Comparison of ENCODE assay signal across 10 cellular contexts in the genomic region with DNA sequence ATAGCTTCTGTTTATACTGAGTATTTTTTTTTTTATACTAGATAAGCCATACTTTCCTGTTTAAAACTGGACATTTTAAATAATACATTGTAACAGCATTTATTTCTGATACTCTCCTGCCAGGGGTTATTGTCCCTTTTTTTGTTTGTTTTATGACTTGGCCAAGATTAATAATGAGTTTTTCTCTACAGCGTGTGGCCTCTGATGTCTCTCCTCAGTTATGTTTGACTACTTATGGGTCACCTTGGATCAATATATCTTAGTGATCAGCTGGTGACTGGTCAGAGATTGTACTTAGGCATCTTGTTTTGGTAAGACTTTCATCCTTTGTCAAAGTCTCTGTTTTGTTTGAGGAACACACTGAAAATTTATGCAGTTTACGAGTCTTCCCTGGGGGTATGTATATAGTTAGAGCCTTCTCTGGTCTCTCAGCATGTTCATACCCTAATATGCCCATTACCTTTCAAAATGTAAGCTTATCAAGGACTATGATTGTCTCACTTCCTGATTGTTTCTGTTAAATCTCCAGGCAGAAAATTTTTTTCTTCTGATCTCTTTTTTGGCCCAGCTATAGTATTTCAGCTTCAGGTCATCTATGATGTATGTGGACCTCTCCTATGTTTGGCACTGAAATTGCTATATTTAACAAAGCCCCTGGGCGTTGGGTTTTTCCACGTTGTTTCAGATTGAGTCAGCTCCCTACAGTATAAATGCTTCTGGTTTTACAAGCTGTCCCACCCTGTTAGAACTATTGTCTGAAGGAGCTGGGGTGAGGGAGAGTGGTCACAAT.
DNase-seq lines count a peak whose midpoint lies in the region; ATAC-seq and TF ChIP-seq lines count a peak whose summit lies in the region.
"Had no signal": no experiment of that assay in that cellular context is flagged by ENCODE, and none has a peak within 500 bp of the region (broad histone marks: within the 10 kb centered on the region; RNA-seq: fewer than 3 reads in every experiment).

No MANE protein-coding gene starts in this region.

- H3K9me3 Mint-ChIP-seq in activated naive CD4-positive, alpha-beta T cell treated with anti-CD3 and anti-CD28 coated beads, Interleukin-2, amount 50 U/mL, for 72 hours = peaks cover 14 to 30% of the 10 kb centered on the region in 2 donors
- H3K9me3 Mint-ChIP-seq in activated naive CD4-positive, alpha-beta T cell treated with anti-CD3 and anti-CD28 coated beads for 36 hours = peaks cover 18% of the 10 kb centered on the region
- H3K9me3 Mint-ChIP-seq in activated T-helper 17 cell treated with anti-CD3 and anti-CD28 coated beads, Interleukin-2, amount 50 U/mL, for 72 hours = peaks cover 11% of the 10 kb centered on the region
- H3K9me3 Mint-ChIP-seq in endodermal cell (no peaks in the 10 kb centered on the region), GM23338 (peaks cover 2% of the 10 kb centered on the region; the same call in 2 of the 3 replicates)

- CTCF ChIA-PET in activated naive CD4-positive, alpha-beta T cell treated with anti-CD3 and anti-CD28 coated beads for 36 hours (lab: Charles Lee) = interaction anchor here (0.8 to 1.1 kb wide), 3 partner anchors 16 to 271 kb away, joined by 3 to 5 read pairs (median 3); no protein-coding TSS in a partner anchor

- H3K4me3 ChIP-seq in endodermal cell (ENCODE audit: low read length) (no peak overlapping the region), GM23338 (no peak overlapping the region)

- no peak overlapping the region for H3K4me2 ChIP-seq in GM23338

- WGBS in endodermal cell (ENCODE audit: insufficient coverage in 1 of 2, insufficient read length in 1 of 2), 2 experiments = 82 to 100% methylated on average over 3 of the region's 4 CpGs

- H2AFZ ChIP-seq in GM23338 = no peak overlapping the region

- H3K27ac ChIP-seq in endodermal cell (ENCODE audit: low read depth, low read length) = no peak overlapping the region
- no peak overlapping the region for H3K27ac ChIP-seq in GM23338 (ENCODE audit: low read depth)

- H3K36me3 ChIP-seq in endodermal cell (ENCODE audit: control insufficient read depth, insufficient read depth, low read length) (peaks cover 9% of the 10 kb centered on the region), GM23338 (ENCODE audit: insufficient read depth) (no peaks in the 10 kb centered on the region)

- peak overlapping the region; percentile 8 to 50 for H3K27ac Mint-ChIP-seq in activated naive CD4-positive, alpha-beta T cell treated with anti-CD3 and anti-CD28 coated beads, Interleukin-2, amount 50 U/mL, for 72 hours
- no peak overlapping the region for H3K27ac Mint-ChIP-seq in activated naive CD4-positive, alpha-beta T cell treated with anti-CD3 and anti-CD28 coated beads for 36 hours
- H3K27ac Mint-ChIP-seq in activated T-helper 17 cell treated with anti-CD3 and anti-CD28 coated beads, Interleukin-2, amount 50 U/mL, for 72 hours = peak overlapping the region; percentile 12
- H3K27ac Mint-ChIP-seq in endodermal cell (no peak overlapping the region), GM23338 (no peak overlapping the region)
- H3K27ac Mint-ChIP-seq: IgD-negative memory B cell had no signal

- H3K4me1 ChIP-seq in endodermal cell (ENCODE audit: control insufficient read depth, insufficient read depth, low read length) = no peaks in the 10 kb centered on the region
- H3K4me1 ChIP-seq in GM23338 (ENCODE audit: insufficient read depth) = peaks cover 21% of the 10 kb centered on the region

- H3K27me3 ChIP-seq in endodermal cell (ENCODE audit: control insufficient read depth, insufficient read depth, low read length, poor library complexity, severe bottlenecking) (no peaks in the 10 kb centered on the region), GM23338 (ENCODE audit: insufficient read depth) (no peaks in the 10 kb centered on the region)

- no peak for TF ChIP-seq CTCF in endodermal cell (conservative IDR thresholded peaks at IDR 0.05)
- TF ChIP-seq CTCF in GM23338 (conservative IDR thresholded peaks at IDR 0.05; ENCODE audit: low read depth in 2 of 2) = no peak

- intact Hi-C loops in activated naive CD4-positive, alpha-beta T cell treated with anti-CD3 and anti-CD28 coated beads for 36 hours (cut with micrococcal nuclease) = no loop called here

- no peaks in the 10 kb centered on the region for H4K20me1 ChIP-seq in GM23338 (replicated peaks; ENCODE audit: insufficient read depth)

- no peaks in the 10 kb centered on the region for H3K27me3 Mint-ChIP-seq in activated naive CD4-positive, alpha-beta T cell treated with anti-CD3 and anti-CD28 coated beads for 36 hours (ENCODE audit: low read depth)
- no peaks in the 10 kb centered on the region for H3K27me3 Mint-ChIP-seq in activated T-helper 17 cell treated with anti-CD3 and anti-CD28 coated beads, Interleukin-2, amount 50 U/mL, for 72 hours
- no peaks in the 10 kb centered on the region for H3K27me3 Mint-ChIP-seq in endodermal cell (ENCODE audit: insufficient read depth)
- peaks cover 4% of the 10 kb centered on the region for H3K27me3 Mint-ChIP-seq in GM23338 (ENCODE audit: insufficient read depth, low read depth, poor library complexity)
- H3K27me3 Mint-ChIP-seq: IgD-negative memory B cell had no signal

- no peak overlapping the region for H3K4me3 Mint-ChIP-seq in activated naive CD4-positive, alpha-beta T cell treated with anti-CD3 and anti-CD28 coated beads for 36 hours
- H3K4me3 Mint-ChIP-seq in activated T-helper 17 cell treated with anti-CD3 and anti-CD28 coated beads, Interleukin-2, amount 50 U/mL, for 72 hours = no peak overlapping the region
- H3K4me3 Mint-ChIP-seq in endodermal cell (no peak overlapping the region), GM23338 (no peak overlapping the region)
- H3K4me3 Mint-ChIP-seq: IgD-negative memory B cell had no signal

- ATAC-seq in activated naive CD4-positive, alpha-beta T cell treated with anti-CD3 and anti-CD28 coated beads, Interleukin-2, amount 50 U/mL, for 72 hours = peak; percentile 22 to 39
- ATAC-seq in HG03103 (IDR thresholded peaks at IDR 0.05; ENCODE audit: low read depth, unreplicated experiment) = peak; percentile 84
- peak; percentile 60 for ATAC-seq in activated T-helper 17 cell treated with anti-CD3 and anti-CD28 coated beads, Interleukin-2, amount 50 U/mL, for 72 hours (replicated peaks)
- no peak for ATAC-seq in GM23338

- H3K9me2 ChIP-seq in GM23338 (ENCODE audit: insufficient read depth) = no peaks in the 10 kb centered on the region

- H3K36me3 Mint-ChIP-seq in activated naive CD4-positive, alpha-beta T cell treated with anti-CD3 and anti-CD28 coated beads, Interleukin-2, amount 50 U/mL, for 72 hours = peaks cover 48 to 59% of the 10 kb centered on the region in 2 donors
- peaks cover 69% of the 10 kb centered on the region for H3K36me3 Mint-ChIP-seq in activated naive CD4-positive, alpha-beta T cell treated with anti-CD3 and anti-CD28 coated beads for 36 hours (ENCODE audit: low read depth)
- H3K36me3 Mint-ChIP-seq in activated T-helper 17 cell treated with anti-CD3 and anti-CD28 coated beads, Interleukin-2, amount 50 U/mL, for 72 hours (ENCODE audit: low read depth) = peaks cover 82% of the 10 kb centered on the region
- H3K36me3 Mint-ChIP-seq in endodermal cell (ENCODE audit: low read depth) = peaks cover 42% of the 10 kb centered on the region
- peaks cover 43% of the 10 kb centered on the region for H3K36me3 Mint-ChIP-seq in GM23338 (ENCODE audit: low read depth)

- H3K4me1 Mint-ChIP-seq in activated naive CD4-positive, alpha-beta T cell treated with anti-CD3 and anti-CD28 coated beads for 36 hours (ENCODE audit: low read depth) = peaks cover 21% of the 10 kb centered on the region
- peaks cover 15% of the 10 kb centered on the region for H3K4me1 Mint-ChIP-seq in activated T-helper 17 cell treated with anti-CD3 and anti-CD28 coated beads, Interleukin-2, amount 50 U/mL, for 72 hours
- H3K4me1 Mint-ChIP-seq in endodermal cell (no peaks in the 10 kb centered on the region), GM23338 (peaks cover 26% of the 10 kb centered on the region; the same call in 2 of the 3 replicates)

- H3K79me2 ChIP-seq in GM23338 (replicated peaks; ENCODE audit: insufficient read depth) = peaks cover 10% of the 10 kb centered on the region; the same call in 1 of the 2 replicates

- peaks cover 4% of the 10 kb centered on the region for H3K9me3 ChIP-seq in endodermal cell (ENCODE audit: control insufficient read depth, low read length)

- no peaks in the 10 kb centered on the region for H3F3A ChIP-seq in GM23338 (replicated peaks; ENCODE audit: low read depth)

- DNase-seq in activated naive CD4-positive, alpha-beta T cell treated with anti-CD3 and anti-CD28 coated beads, Interleukin-2, amount 50 U/mL, for 72 hours (ENCODE audit: low spot score in 2 of 2) = no peak
- DNase-seq in activated naive CD4-positive, alpha-beta T cell treated with anti-CD3 and anti-CD28 coated beads for 36 hours = no peak
- DNase-seq in endodermal cell = no peak
- no peak for DNase-seq in NCI-H1417 (lab: John Stamatoyannopoulos, UW)
- DNase-seq in GM23338 (ENCODE audit: low spot score) = no peak
- no peak for DNase-seq in AG08396 (ENCODE audit: low spot score)
- DNase-seq: small intestine had no signal

- H3K9ac ChIP-seq in endodermal cell (ENCODE audit: extremely low read depth, low read length, poor library complexity, severe bottlenecking) = no peak overlapping the region

TF ChIP-seq in GM23338, 12 proteins besides CTCF, POLR2A, EP300 and RAD21 (continues in another document):
- TF ChIP-seq EZH2phosphoT487 (IDR thresholded peaks at IDR 0.05; ENCODE audit: unreplicated experiment) (no peak), JUNB (IDR thresholded peaks at IDR 0.05; ENCODE audit: unreplicated experiment) (no peak)
- TF ChIP-seq, protein P1, sequence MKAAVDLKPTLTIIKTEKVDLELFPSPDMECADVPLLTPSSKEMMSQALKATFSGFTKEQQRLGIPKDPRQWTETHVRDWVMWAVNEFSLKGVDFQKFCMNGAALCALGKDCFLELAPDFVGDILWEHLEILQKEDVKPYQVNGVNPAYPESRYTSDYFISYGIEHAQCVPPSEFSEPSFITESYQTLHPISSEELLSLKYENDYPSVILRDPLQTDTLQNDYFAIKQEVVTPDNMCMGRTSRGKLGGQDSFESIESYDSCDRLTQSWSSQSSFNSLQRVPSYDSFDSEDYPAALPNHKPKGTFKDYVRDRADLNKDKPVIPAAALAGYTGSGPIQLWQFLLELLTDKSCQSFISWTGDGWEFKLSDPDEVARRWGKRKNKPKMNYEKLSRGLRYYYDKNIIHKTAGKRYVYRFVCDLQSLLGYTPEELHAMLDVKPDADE (IDR thresholded peaks at IDR 0.05) = no peak

Comparison
In these comparisons a context has a peak if more than half of its experiments do, and no peak if none do; other contexts are left out.
1. H3K27ac Mint-ChIP-seq: peak in activated naive CD4-positive, alpha-beta T cell treated with anti-CD3 and anti-CD28 coated beads, Interleukin-2, amount 50 U/mL, for 72 hours (2 of 2) and activated T-helper 17 cell treated with anti-CD3 and anti-CD28 coated beads, Interleukin-2, amount 50 U/mL, for 72 hours (single experiment); none in activated naive CD4-positive, alpha-beta T cell treated with anti-CD3 and anti-CD28 coated beads for 36 hours (single experiment), endodermal cell (single experiment) and GM23338 (single experiment).